ENCODE assay signal across 8 cellular contexts in the genomic region with DNA sequence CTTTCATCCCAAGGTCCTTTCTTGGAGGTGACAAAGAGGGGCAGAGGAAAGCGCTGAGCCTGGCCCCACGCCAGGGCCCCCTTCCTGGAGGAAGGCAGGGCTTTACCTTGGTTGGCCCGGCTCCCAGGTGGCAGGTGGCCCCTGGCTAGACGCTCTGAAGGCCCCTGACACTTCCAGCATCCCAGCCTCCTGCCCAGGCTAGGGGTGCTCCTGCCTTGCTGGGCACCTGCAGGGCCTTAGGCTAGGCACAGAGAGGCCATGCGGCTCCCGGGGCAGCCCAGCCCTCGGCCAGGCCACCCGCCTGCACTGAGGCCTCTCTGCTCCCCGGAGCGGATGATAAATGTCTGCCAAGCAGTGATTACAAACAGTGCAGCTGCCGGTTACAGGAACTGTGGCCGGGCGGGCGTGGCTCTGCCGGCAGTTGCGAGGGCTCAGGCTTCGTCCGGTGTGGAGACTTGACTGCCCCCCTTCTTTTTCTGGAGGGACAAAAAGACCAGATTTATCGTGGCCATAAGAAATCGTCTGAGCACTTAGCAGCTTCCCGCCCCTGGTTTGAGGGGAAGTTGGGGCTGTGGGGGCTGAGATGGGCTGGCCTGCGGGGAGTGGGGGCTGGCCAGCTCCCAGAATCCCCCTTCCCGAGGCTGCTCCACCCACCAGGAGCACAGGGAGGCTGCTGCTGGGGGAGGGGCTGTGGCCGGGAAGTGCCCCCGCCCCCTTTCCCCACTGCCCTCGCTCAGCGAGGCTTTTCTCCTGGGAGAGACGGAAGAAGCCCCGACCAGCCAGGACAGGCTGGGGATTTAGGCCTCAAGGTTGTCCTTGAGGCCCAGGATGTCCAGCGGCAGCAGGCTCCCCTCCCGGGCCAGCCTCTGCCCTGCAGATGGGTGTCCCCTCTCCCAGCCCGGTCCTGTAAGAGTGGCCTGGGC. TPM values are rescaled to one million over a fixed set of nuclear protein-coding genes. Genes with fewer than 3 reads are reported as not detected.
DNase-seq lines count a peak whose midpoint lies in the region; ATAC-seq and TF ChIP-seq lines count a peak whose summit lies in the region.

No MANE protein-coding gene starts in this region.

- CTCF ChIA-PET in activated B cell treated with CpG ODN at 0.5 μM for 24 hours (lab: Charles Lee): interaction anchor here (1.1 kb wide), 1 partner anchor 130 kb away, joined by 4 read pairs; no protein-coding TSS in a partner anchor

- H3K27me3 ChIP-seq in GM06990 (replicated peaks; ENCODE audit: control insufficient read depth, insufficient read depth, low read length) (no peaks in the 10 kb centered on the region; the same call in 1 of the 2 replicates), duodenal mucosa (ENCODE audit: control insufficient read depth in 1 of 2, insufficient read depth in 2 of 2, low read length in 2 of 2) (no peaks in the 10 kb centered on the region), right lobe of liver (no peaks in the 10 kb centered on the region)

- H3K36me3 Mint-ChIP-seq in activated B cell treated with CpG ODN at 0.5 μM for 24 hours (ENCODE audit: low read depth): no peaks in the 10 kb centered on the region
- no peaks in the 10 kb centered on the region for H3K36me3 Mint-ChIP-seq in stimulated activated effector memory CD8-positive, alpha-beta T cell treated with anti-CD3 and anti-CD28 coated beads, Interleukin-12 subunit alpha, Interleukin-12 subunit beta, amount 100 ng/mL, for 72 hours

- intact Hi-C loops in activated B cell treated with CpG ODN at 0.5 μM for 24 hours (cut with micrococcal nuclease) (no loop called here), right lobe of liver (cut with DNase I) (no loop called here)

- POLR2A ChIA-PET in activated B cell treated with CpG ODN at 0.5 μM for 24 hours (lab: Charles Lee): no interaction called here

- H3K36me3 ChIP-seq in GM06990 (ENCODE audit: control insufficient read depth, insufficient read depth, low read length) (no peaks in the 10 kb centered on the region), duodenal mucosa (ENCODE audit: control insufficient read depth in 1 of 2, insufficient read depth in 2 of 2, low read length in 2 of 2) (no peaks in the 10 kb centered on the region), right lobe of liver (no peaks in the 10 kb centered on the region)

- no peaks in the 10 kb centered on the region for H3K27me3 Mint-ChIP-seq in activated B cell treated with CpG ODN at 0.5 μM for 24 hours

- no peak overlapping the region; the same call in 1 of the 2 replicates for H3K4me3 ChIP-seq in GM06990 (replicated peaks; ENCODE audit: low read depth, low read length)
- peak overlapping the region; percentile 15 to 30 for H3K4me3 ChIP-seq in duodenal mucosa (ENCODE audit: low read depth in 1 of 2, low read length in 2 of 2)
- H3K4me3 ChIP-seq in right lobe of liver: peak overlapping the region; percentile 17 to 35 (median 21)

- peak; percentile 63 for ATAC-seq in activated B cell treated with CpG ODN at 0.5 μM for 24 hours (ENCODE audit: low read depth)
- ATAC-seq in right lobe of liver: peak; percentile 64 to 70 (median 66)
- ATAC-seq in stimulated activated effector memory CD8-positive, alpha-beta T cell treated with anti-CD3 and anti-CD28 coated beads, Interleukin-12 subunit alpha, Interleukin-12 subunit beta, amount 100 ng/mL, for 72 hours: peak; percentile 79

- peak overlapping the region; percentile 56 for H3K4me3 Mint-ChIP-seq in activated B cell treated with CpG ODN at 0.5 μM for 24 hours
- H3K4me3 Mint-ChIP-seq in stimulated activated effector memory CD8-positive, alpha-beta T cell treated with anti-CD3 and anti-CD28 coated beads, Interleukin-12 subunit alpha, Interleukin-12 subunit beta, amount 100 ng/mL, for 72 hours: peak overlapping the region; percentile 51

- WGBS in right lobe of liver (ENCODE audit: insufficient coverage, low coverage, low lambda C conversion rate, missing lambda C conversion rate): 0% methylated on average over 5 of the region's 32 CpGs

- peaks cover 20% of the 10 kb centered on the region for H3K4me1 Mint-ChIP-seq in activated B cell treated with CpG ODN at 0.5 μM for 24 hours
- peaks cover 16% of the 10 kb centered on the region for H3K4me1 Mint-ChIP-seq in stimulated activated effector memory CD8-positive, alpha-beta T cell treated with anti-CD3 and anti-CD28 coated beads, Interleukin-12 subunit alpha, Interleukin-12 subunit beta, amount 100 ng/mL, for 72 hours

- no peak for TF ChIP-seq CTCF in GM06990 (IDR thresholded peaks at IDR 0.05; ENCODE audit: insufficient read depth, low read length, poor library complexity, severe bottlenecking)
- no peak for TF ChIP-seq CTCF in activated B cell treated with CpG ODN at 0.5 μM for 24 hours (IDR thresholded peaks at IDR 0.05)
- no peak for TF ChIP-seq CTCF in right lobe of liver (IDR thresholded peaks at IDR 0.05)

- no peaks in the 10 kb centered on the region for H3K9me3 Mint-ChIP-seq in activated B cell treated with CpG ODN at 0.5 μM for 24 hours
- H3K9me3 Mint-ChIP-seq in stimulated activated effector memory CD8-positive, alpha-beta T cell treated with anti-CD3 and anti-CD28 coated beads, Interleukin-12 subunit alpha, Interleukin-12 subunit beta, amount 100 ng/mL, for 72 hours: no peaks in the 10 kb centered on the region

- no peak overlapping the region for H3K27ac Mint-ChIP-seq in activated B cell treated with CpG ODN at 0.5 μM for 24 hours
- H3K27ac Mint-ChIP-seq in stimulated activated effector memory CD8-positive, alpha-beta T cell treated with anti-CD3 and anti-CD28 coated beads, Interleukin-12 subunit alpha, Interleukin-12 subunit beta, amount 100 ng/mL, for 72 hours: peak overlapping the region; percentile 52

- DNase-seq in GM06990 (ENCODE audit: extremely low read depth, insufficient read length) (peak; percentile 53), NCI-H2029 (lab: John Stamatoyannopoulos, UW) (peak; percentile 68), activated B cell treated with CpG ODN at 0.5 μM for 24 hours (peak; percentile 38), right lobe of liver (peak; percentile 85 to 89 (median 87)), midbrain (lab: John Stamatoyannopoulos, UW) (no peak)
- peak; percentile 38 to 69 for DNase-seq in stimulated activated effector memory CD8-positive, alpha-beta T cell treated with anti-CD3 and anti-CD28 coated beads, Interleukin-12 subunit alpha, Interleukin-12 subunit beta, amount 100 ng/mL, for 72 hours (ENCODE audit: low spot score in 2 of 2)
- no peak for DNase-seq in NK-92 treated with Interleukin-12 subunit alpha and Interleukin-12 subunit beta, amount 100 ng/mL, for 24 hours (lab: John Stamatoyannopoulos, UW)

- H3K9me3 ChIP-seq in duodenal mucosa (ENCODE audit: control insufficient read depth in 1 of 2, low read length in 2 of 2) (no peaks in the 10 kb centered on the region), right lobe of liver (no peaks in the 10 kb centered on the region)

- peak; percentile 61 for TF ChIP-seq POLR2A in right lobe of liver (IDR thresholded peaks at IDR 0.05)

- H3K4me1 ChIP-seq in duodenal mucosa (ENCODE audit: control insufficient read depth in 1 of 2, insufficient read depth in 2 of 2, low read length in 2 of 2) (peaks cover 15 to 28% of the 10 kb centered on the region in 2 donors), right lobe of liver (peaks cover 0 to 43% (median 17%) of the 10 kb centered on the region in 4 donors)

- H3K27ac ChIP-seq in duodenal mucosa (ENCODE audit: low read depth, low read length): peak overlapping the region; percentile 81
- peak overlapping the region; percentile 72 to 97 (median 91) for H3K27ac ChIP-seq in right lobe of liver

- H3K9ac ChIP-seq in duodenal mucosa (ENCODE audit: low read depth in 1 of 2, low read length in 2 of 2): peak overlapping the region; percentile 26 to 39

RNA-seq across cellular contexts. Expression of gene UBAC1, which starts 31.6 kb away (rescaled TPM):
- total RNA-seq in activated B cell treated with CpG ODN at 0.5 μM for 24 hours (24.3 and 25.5 TPM in 2 replicates), right lobe of liver (10 to 100 TPM; 15.2 to 27.0 (median 16.5) TPM)

Comparison
In these comparisons a context has a peak if more than half of its experiments do, and no peak if none do; other contexts are left out.
1. DNase-seq: peak in GM06990 (single experiment), NCI-H2029 (single experiment), activated B cell treated with CpG ODN at 0.5 μM for 24 hours (single experiment), right lobe of liver (3 of 3) and stimulated activated effector memory CD8-positive, alpha-beta T cell treated with anti-CD3 and anti-CD28 coated beads, Interleukin-12 subunit alpha, Interleukin-12 subunit beta, amount 100 ng/mL, for 72 hours (2 of 2); none in NK-92 treated with Interleukin-12 subunit alpha and Interleukin-12 subunit beta, amount 100 ng/mL, for 24 hours (single experiment) and midbrain (single experiment).
2. Peak in every context shown above with its lines, with median percentiles within 50 percentile points of each other: ATAC-seq.